6 cellular contexts compared by ENCODE assay signal in the genomic region with DNA sequence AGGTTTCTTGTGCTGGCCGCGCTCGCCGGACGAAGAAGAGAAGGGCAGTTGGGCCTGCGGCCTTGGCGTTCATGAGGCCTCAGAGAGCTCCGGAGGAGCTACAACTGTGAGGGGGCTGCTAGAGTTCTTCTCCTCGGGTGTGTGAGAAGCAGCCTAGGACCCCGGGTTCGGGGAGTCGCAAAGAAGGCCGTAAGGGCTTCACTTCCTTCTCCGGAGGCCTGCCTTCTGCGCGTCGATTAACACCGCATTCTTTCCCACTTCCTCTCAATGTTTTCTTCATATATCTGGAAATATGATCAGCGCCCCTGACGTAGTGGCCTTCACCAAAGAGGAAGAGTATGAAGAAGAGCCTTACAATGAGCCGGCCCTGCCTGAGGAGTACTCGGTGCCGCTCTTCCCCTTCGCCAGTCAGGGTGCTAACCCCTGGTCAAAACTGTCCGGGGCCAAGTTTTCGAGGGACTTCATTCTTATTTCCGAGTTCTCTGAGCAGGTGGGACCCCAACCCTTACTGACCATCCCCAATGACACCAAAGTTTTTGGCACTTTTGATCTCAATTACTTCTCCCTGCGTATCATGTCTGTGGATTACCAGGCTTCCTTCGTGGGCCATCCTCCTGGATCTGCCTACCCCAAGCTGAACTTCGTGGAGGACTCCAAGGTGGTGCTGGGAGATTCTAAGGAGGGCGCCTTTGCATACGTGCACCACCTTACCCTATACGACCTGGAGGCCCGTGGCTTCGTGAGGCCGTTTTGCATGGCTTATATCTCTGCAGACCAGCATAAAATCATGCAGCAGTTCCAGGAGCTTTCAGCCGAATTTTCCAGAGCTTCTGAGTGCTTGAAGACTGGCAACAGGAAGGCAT. TPM values are rescaled to one million over a fixed set of nuclear protein-coding genes. Genes with fewer than 3 reads are reported as not detected.
DNase-seq lines count a peak whose midpoint lies in the region; TF ChIP-seq lines count a peak whose summit lies in the region.

No MANE protein-coding gene starts in this region.

- intact Hi-C loops in prostate gland (cut with DNase I), result no loop called here

- no peaks in the 10 kb centered on the region for H3K27me3 ChIP-seq in BLaER1
- no peaks in the 10 kb centered on the region for H3K27me3 ChIP-seq in prostate gland (replicated peaks; ENCODE audit: insufficient read depth)

- TF ChIP-seq POLR2A in prostate gland (IDR thresholded peaks at IDR 0.05), result no peak

- DNase-seq in LNCaP clone FGC (ENCODE audit: low read depth) (no peak), coronary artery (ENCODE audit: low spot score) (no peak), prostate gland (ENCODE audit: low spot score) (no peak), HuH-7.5 (ENCODE audit: low spot score) (no peak), NCI-H2227 (lab: John Stamatoyannopoulos, UW; ENCODE audit: unreplicated experiment) (no peak)

- H3K4me1 ChIP-seq in BLaER1 (peaks cover 82% of the 10 kb centered on the region), prostate gland (replicated peaks) (peaks cover 28% of the 10 kb centered on the region)

- H3K4me3 ChIP-seq in BLaER1, result peak overlapping the region; percentile 93
- H3K4me3 ChIP-seq in LNCaP clone FGC (ENCODE audit: low read depth, low read length), result peak overlapping the region; percentile 98
- H3K4me3 ChIP-seq in coronary artery, result peak overlapping the region; percentile 95
- H3K4me3 ChIP-seq in prostate gland, result peak overlapping the region; percentile 72 to 86

- H3K36me3 ChIP-seq in BLaER1 (peaks cover 70% of the 10 kb centered on the region), prostate gland (no peaks in the 10 kb centered on the region)

- H4K20me1 ChIP-seq in BLaER1, result peaks cover 80% of the 10 kb centered on the region

- no peaks in the 10 kb centered on the region for H3K9me3 ChIP-seq in BLaER1
- H3K9me3 ChIP-seq in prostate gland, result no peaks in the 10 kb centered on the region

- WGBS in prostate gland, result 23% methylated on average over 37 of the region's 37 CpGs

- TF ChIP-seq CTCF in LNCaP clone FGC (IDR thresholded peaks at IDR 0.05; ENCODE audit: control insufficient read depth, extremely low read depth, insufficient read depth), result no peak
- no peak for TF ChIP-seq CTCF in coronary artery (IDR thresholded peaks at IDR 0.05)
- TF ChIP-seq CTCF in prostate gland (IDR thresholded peaks at IDR 0.05), result no peak

- H3K9ac ChIP-seq in BLaER1, result peak overlapping the region; percentile 95

- H3K4me2 ChIP-seq in BLaER1, result peak overlapping the region; percentile 94

- H3K27ac ChIP-seq in BLaER1 (peak overlapping the region; percentile 91), coronary artery (peak overlapping the region; percentile 79 to 88), prostate gland (peak overlapping the region; percentile 83 to 91)

RNA-seq across cellular contexts. Expression of gene SMCR8, which starts 0.6 kb away (rescaled TPM):
- 10 to 100 TPM; 19.0 to 25.3 TPM for total RNA-seq in prostate gland

RNA-seq across cellular contexts. Expression of gene TOP3A, which starts 0.9 kb away (rescaled TPM):
- 10 to 100 TPM; 18.4 to 37.1 TPM for total RNA-seq in prostate gland

RNA-seq across cellular contexts. Expression of gene SHMT1, which starts 47.6 kb away (rescaled TPM):
- 10 to 100 TPM; 31.6 to 43.0 TPM for total RNA-seq in prostate gland

RNA-seq across cellular contexts. Expression of gene MIEF2, which starts 55.3 kb away (rescaled TPM):
- 10 to 100 TPM; 22.3 to 28.7 TPM for total RNA-seq in prostate gland

RNA-seq across cellular contexts. Expression of gene FLII, which starts 57.2 kb away (rescaled TPM):
- 100 to 1,000 TPM; 280 to 347 TPM for total RNA-seq in prostate gland
